Comparison of ENCODE assay signal across 9 cellular contexts in the genomic region with DNA sequence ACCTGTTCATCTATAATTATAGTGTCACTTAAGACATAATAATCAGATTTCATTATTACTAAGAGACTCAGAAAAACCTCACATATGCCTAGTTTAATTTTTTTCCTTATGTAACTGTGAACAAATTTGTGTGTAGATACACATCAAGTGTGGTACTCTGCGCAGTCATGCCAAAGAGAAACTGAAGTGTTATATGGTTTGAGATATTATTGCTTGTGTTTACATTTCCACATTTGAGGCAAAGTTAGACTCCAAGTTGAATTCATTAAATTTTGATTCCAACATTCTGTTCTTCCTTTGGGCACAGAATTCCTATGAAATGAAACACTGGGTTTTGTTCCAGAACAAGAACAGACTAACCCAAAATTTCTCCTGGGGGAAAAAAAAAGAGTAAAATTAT. TPM values are rescaled to one million over a fixed set of nuclear protein-coding genes. Genes with fewer than 3 reads are reported as not detected.
DNase-seq lines count a peak whose midpoint lies in the region; ATAC-seq and TF ChIP-seq lines count a peak whose summit lies in the region.
"Had no signal": no experiment of that assay in that cellular context is flagged by ENCODE, and none has a peak within 500 bp of the region (broad histone marks: within the 10 kb centered on the region; RNA-seq: fewer than 3 reads in every experiment).

No MANE protein-coding gene starts in this region.

- DNase-seq in right atrium auricular region (ENCODE audit: low spot score) = no peak
- no peak for DNase-seq in Right ventricle myocardium superior
- DNase-seq in MCF 10A (ENCODE audit: unreplicated experiment) = no peak
- DNase-seq in mucosa of descending colon = no peak
- no peak for DNase-seq in vagina (ENCODE audit: extremely low spot score in 2 of 2)
- no peak for DNase-seq in NCI-H1694 treated with DMSO at 0.1 percent for 48 hours (lab: John Stamatoyannopoulos, UW)
- DNase-seq: GDM1 had no signal

- no TSS peak for BruUV-seq in MCF 10A (replicated peaks; lab: Mats Ljungman, UMichigan)

- peak overlapping the region; percentile 88 to 93 for H3K4me3 ChIP-seq in right atrium auricular region
- H3K4me3 ChIP-seq in mucosa of descending colon = peak overlapping the region; percentile 91
- H3K4me3 ChIP-seq in vagina = peak overlapping the region; percentile 74 to 94

- H3K4me3 Mint-ChIP-seq in MCF 10A (ENCODE audit: unreplicated experiment) = peak overlapping the region; percentile 90

- ATAC-seq in Right ventricle myocardium superior (ENCODE audit: poor library complexity) = no peak
- ATAC-seq in mucosa of descending colon = no peak
- no peak for ATAC-seq in GM21717 (IDR thresholded peaks at IDR 0.05; ENCODE audit: unreplicated experiment)
- no peak for ATAC-seq in HG03196 (IDR thresholded peaks at IDR 0.05; ENCODE audit: unreplicated experiment)

- intact Hi-C loops in Right ventricle myocardium superior (cut with DNase I) = no loop called here
- intact Hi-C loops in MCF 10A (cut with micrococcal nuclease) = loop anchor here (10.0 kb wide), 1 partner anchor 134 kb away; no protein-coding TSS in a partner anchor
- intact Hi-C loops in mucosa of descending colon (cut with DNase I, micrococcal nuclease) = no loop called here
- intact Hi-C loops in vagina (cut with DNase I) = no loop called here

- H3K27me3 ChIP-seq in right atrium auricular region (no peaks in the 10 kb centered on the region), vagina (no peaks in the 10 kb centered on the region)

- peaks cover 0 to 69% of the 10 kb centered on the region in 2 donors for H3K4me1 ChIP-seq in right atrium auricular region
- H3K4me1 ChIP-seq in mucosa of descending colon (ENCODE audit: low read depth) = peaks cover 45% of the 10 kb centered on the region
- H3K4me1 ChIP-seq in vagina = peaks cover 61% of the 10 kb centered on the region

- POLR2A ChIA-PET in MCF 10A (lab: Yijun Ruan, JAX) = interaction anchor here (1.3 to 9.3 kb wide), 10 partner anchors 10 to 195 kb away, joined by 3 to 156 read pairs (median 22); no protein-coding TSS in a partner anchor

- no peak for TF ChIP-seq POLR2A in vagina (IDR thresholded peaks at IDR 0.05)

- H3K9me3 Mint-ChIP-seq in MCF 10A (ENCODE audit: unreplicated experiment) = no peaks in the 10 kb centered on the region

- H3K27ac ChIP-seq in right atrium auricular region (peak overlapping the region; percentile 99 to 100), vagina (peak overlapping the region; percentile 98)

- TF ChIP-seq CTCF in right atrium auricular region (IDR thresholded peaks at IDR 0.05) (no peak), MCF 10A (IDR thresholded peaks at IDR 0.05; ENCODE audit: unreplicated experiment) (no peak), mucosa of descending colon (IDR thresholded peaks at IDR 0.05) (no peak), vagina (IDR thresholded peaks at IDR 0.05) (no peak)

- H3K27me3 Mint-ChIP-seq in MCF 10A (ENCODE audit: insufficient read depth, unreplicated experiment) = no peaks in the 10 kb centered on the region

- CTCF ChIA-PET in MCF 10A (lab: Yijun Ruan, JAX) = interaction anchor here (0.8 kb wide), 2 partner anchors 10 to 39 kb away, joined by 3 read pairs; no protein-coding TSS in a partner anchor

- H3K27ac Mint-ChIP-seq in MCF 10A (ENCODE audit: low read depth, unreplicated experiment) = peak overlapping the region; percentile 80

- H3K9me3 ChIP-seq in right atrium auricular region = no peaks in the 10 kb centered on the region
- H3K9me3 ChIP-seq in mucosa of descending colon = no peaks in the 10 kb centered on the region
- no peaks in the 10 kb centered on the region for H3K9me3 ChIP-seq in vagina

- H3K36me3 Mint-ChIP-seq in MCF 10A (ENCODE audit: insufficient read depth, unreplicated experiment) = no peaks in the 10 kb centered on the region

- H3K36me3 ChIP-seq in right atrium auricular region (no peaks in the 10 kb centered on the region), mucosa of descending colon (ENCODE audit: low read depth) (no peaks in the 10 kb centered on the region), vagina (no peaks in the 10 kb centered on the region)

- H3K4me1 Mint-ChIP-seq in MCF 10A (ENCODE audit: insufficient read depth, unreplicated experiment) = peaks cover 42% of the 10 kb centered on the region

RNA-seq across cellular contexts. Expression of a gene that starts 2.2 kb away (rescaled TPM):
- total RNA-seq in right atrium auricular region (100 to 1,000 TPM; 199 to 327 TPM), Right ventricle myocardium superior (182 TPM), MCF 10A (2022) (114 and 139 TPM in 2 replicates), mucosa of descending colon (100 to 1,000 TPM; 184 to 381 (median 215) TPM), vagina (311 TPM)
